In genomic region chr11:63521896-63522295, GRCh38 we compare ENCODE assay signal across 18 cellular contexts. TPM values are rescaled to one million over a fixed set of nuclear protein-coding genes. Genes with fewer than 3 reads are reported as not detected.
DNase-seq lines count a peak whose midpoint lies in the region; ATAC-seq and TF ChIP-seq lines count a peak whose summit lies in the region.
"Had no signal": no experiment of that assay in that cellular context is flagged by ENCODE, and none has a peak within 500 bp of the region (broad histone marks: within the 10 kb centered on the region; RNA-seq: fewer than 3 reads in every experiment).

No MANE protein-coding gene starts in this region.

- no peak overlapping the region for H3K4me2 ChIP-seq in mammary epithelial cell (ENCODE audit: insufficient read depth, low read depth, low read length)
- H3K4me2 ChIP-seq in hepatocyte: no peak overlapping the region
- H3K4me2 ChIP-seq: BLaER1 had no signal

- ATAC-seq in HG03196 (IDR thresholded peaks at IDR 0.05; ENCODE audit: unreplicated experiment): no peak

- in situ Hi-C loops in mammary epithelial cell (cut with MboI; ENCODE audit: low sequenced_read_pairs in 2 of 2): no loop called here

- H3K4me1 Mint-ChIP-seq in HFFc6 (ENCODE audit: low read depth): peaks cover 17% of the 10 kb centered on the region

- no peaks in the 10 kb centered on the region for H3K4me1 ChIP-seq in mammary epithelial cell (ENCODE audit: insufficient read depth, low read length)
- no peaks in the 10 kb centered on the region for H3K4me1 ChIP-seq in breast epithelium
- no peaks in the 10 kb centered on the region for H3K4me1 ChIP-seq in hepatocyte (ENCODE audit: insufficient read depth)

- no peak overlapping the region for H3K9ac ChIP-seq in mammary epithelial cell (ENCODE audit: insufficient read depth, low read length)
- H3K9ac ChIP-seq: BLaER1 had no signal

- H3K36me3 Mint-ChIP-seq in HFFc6 (ENCODE audit: low read depth): no peaks in the 10 kb centered on the region
- H3K36me3 Mint-ChIP-seq: CD4-positive, CD25-positive, alpha-beta regulatory T cell had no signal

- no peaks in the 10 kb centered on the region for H3K9me2 ChIP-seq in hepatocyte (replicated peaks; ENCODE audit: insufficient read depth)

- H3K79me2 ChIP-seq in mammary epithelial cell (ENCODE audit: insufficient read depth, low read length) (no peaks in the 10 kb centered on the region), hepatocyte (no peaks in the 10 kb centered on the region)

- H3K27me3 ChIP-seq in mammary epithelial cell (ENCODE audit: insufficient read depth, low read length): no peaks in the 10 kb centered on the region
- no peaks in the 10 kb centered on the region for H3K27me3 ChIP-seq in breast epithelium
- no peaks in the 10 kb centered on the region for H3K27me3 ChIP-seq in hepatocyte
- H3K27me3 ChIP-seq: BLaER1 had no signal

- BruUV-seq in mammary epithelial cell (replicated peaks; lab: Mats Ljungman, UMichigan): no TSS peak

- no peaks in the 10 kb centered on the region for H3K9me3 ChIP-seq in mammary epithelial cell (replicated peaks; ENCODE audit: insufficient read depth, low read length)
- peaks cover 5 to 6% of the 10 kb centered on the region in 2 donors for H3K9me3 ChIP-seq in breast epithelium
- H3K9me3 ChIP-seq in hepatocyte (ENCODE audit: low read depth): peaks cover 2% of the 10 kb centered on the region

- peak overlapping the region; percentile 2 for H2AFZ ChIP-seq in mammary epithelial cell (ENCODE audit: low read depth, low read length)
- H2AFZ ChIP-seq in hepatocyte: no peak overlapping the region

- no peak for TF ChIP-seq CTCF in mammary epithelial cell (conservative IDR thresholded peaks at IDR 0.05 in 1 of 2, IDR thresholded peaks at IDR 0.05 in 1 of 2; ENCODE audit: extremely low read depth in 1 of 2, insufficient read depth in 1 of 2, low read depth in 1 of 2, low read length in 2 of 2)
- TF ChIP-seq CTCF in breast epithelium (IDR thresholded peaks at IDR 0.05): no peak
- no peak for TF ChIP-seq CTCF in hepatocyte (IDR thresholded peaks at IDR 0.05; ENCODE audit: poor library complexity)
- no peak for TF ChIP-seq CTCF in HFFc6 (IDR thresholded peaks at IDR 0.05)

- CTCF ChIA-PET in mammary epithelial cell (lab: Charles Lee; ENCODE audit: low non-redundant PET): no interaction called here

- WGBS in mammary epithelial cell (ENCODE audit: low coverage, missing lambda C conversion rate): 56% methylated on average over 2 of the region's 2 CpGs
- 90% methylated on average over 2 of the region's 2 CpGs for WGBS in hepatocyte (ENCODE audit: low lambda C conversion rate, missing lambda C conversion rate)

- DNase-seq in mammary epithelial cell (no peak), breast epithelium (ENCODE audit: low spot score in 2 of 2) (no peak), amniotic epithelial cell (ENCODE audit: low read depth) (peak; percentile 63), hepatocyte (ENCODE audit: low spot score) (no peak), HFFc6 (no peak), pons (ENCODE audit: low spot score) (no peak), NCI-H345 treated with DMSO at 0.1 percent for 48 hours (lab: John Stamatoyannopoulos, UW; ENCODE audit: unreplicated experiment) (no peak)
- DNase-seq: 8988T; AML-193; CD4-positive, CD25-positive, alpha-beta regulatory T cell; DMS 273 treated with DMSO at 0.1 percent for 48 hours; GOT3 had no signal

- no peak overlapping the region for H3K27ac Mint-ChIP-seq in HFFc6

- no peak for TF ChIP-seq POLR2A in breast epithelium (IDR thresholded peaks at IDR 0.05)

- intact Hi-C loops in mammary epithelial cell (cut with micrococcal nuclease) (no loop called here), breast epithelium (cut with DNase I; ENCODE audit: low total_unique reads) (no loop called here)

- dilution Hi-C loops in mammary epithelial cell (cut with HindIII; ENCODE audit: low sequenced_read_pairs): loop anchor here (5.0 kb wide), 3 partner anchors 40 to 100 kb away; no protein-coding TSS in a partner anchor

- H3K27me3 Mint-ChIP-seq in HFFc6 (ENCODE audit: insufficient read depth): peaks cover 4% of the 10 kb centered on the region

- no peaks in the 10 kb centered on the region for H3K36me3 ChIP-seq in mammary epithelial cell (ENCODE audit: insufficient read depth, low read length)
- no peaks in the 10 kb centered on the region for H3K36me3 ChIP-seq in breast epithelium
- H3K36me3 ChIP-seq in hepatocyte (replicated peaks; ENCODE audit: insufficient read depth, low read depth): no peaks in the 10 kb centered on the region
- H3K36me3 ChIP-seq: BLaER1, HAP-1 had no signal

- H3K4me3 ChIP-seq in mammary epithelial cell (replicated peaks in 1 of 3; ENCODE audit: insufficient read depth in 1 of 3, low read depth in 2 of 3, low read length in 3 of 3): no peak overlapping the region
- H3K4me3 ChIP-seq in breast epithelium: no peak overlapping the region
- H3K4me3 ChIP-seq in hepatocyte: no peak overlapping the region
- H3K4me3 ChIP-seq: BLaER1, HAP-1 had no signal

- H3K27ac ChIP-seq in mammary epithelial cell (ENCODE audit: insufficient read depth, low read depth, low read length): no peak overlapping the region
- H3K27ac ChIP-seq in breast epithelium: no peak overlapping the region
- H3K27ac ChIP-seq in hepatocyte: peak overlapping the region; percentile 30
- H3K27ac ChIP-seq: BLaER1, HL-60 had no signal

- no peak overlapping the region for H3K4me3 Mint-ChIP-seq in HFFc6
- H3K4me3 Mint-ChIP-seq: CD4-positive, CD25-positive, alpha-beta regulatory T cell had no signal

- peaks cover 7% of the 10 kb centered on the region for H3K9me3 Mint-ChIP-seq in HFFc6

- H4K20me1 ChIP-seq in mammary epithelial cell (ENCODE audit: insufficient read depth, low read length) (no peaks in the 10 kb centered on the region), hepatocyte (ENCODE audit: insufficient read depth, poor library complexity, severe bottlenecking) (no peaks in the 10 kb centered on the region)
- H4K20me1 ChIP-seq: BLaER1 had no signal

RNA-seq across cellular contexts. Expression of gene PLAAT4, which starts 14.7 kb away (rescaled TPM):
- total RNA-seq in mammary epithelial cell (1 to 10 TPM in 1 of 2 donors, under 1 TPM in 1; 0.67 to 1.3 TPM), breast epithelium (10 to 100 TPM; 13.9 to 100.0 (median 95.3) TPM), hepatocyte (13.7 and 17.5 TPM in 2 replicates)
- polyA plus RNA-seq in mammary epithelial cell (3.5 TPM), hepatocyte (7.9 and 16.0 TPM in 2 replicates)
- polyA minus RNA-seq in mammary epithelial cell: not detected
- 1 to 10 TPM in 1 of 6 experiments, under 1 TPM in 4, not detected in 1; 0.43 to 1.9 (median 0.82) TPM for total RNA-seq in HFFc6 (2021; fragmentation: NEBNext Ultra II Directional; extraction: Animal tissue kit (Norgen Biotek cat#: 25700))
- total RNA-seq: G401 had no signal

RNA-seq across cellular contexts. Expression of gene LGALS12, which starts 16.0 kb away (rescaled TPM):
- total RNA-seq in mammary epithelial cell: not detected
- polyA plus RNA-seq in mammary epithelial cell: not detected
- not detected for polyA minus RNA-seq in mammary epithelial cell
- total RNA-seq in breast epithelium: 10 to 100 TPM in 2 of 3 donors, 1 to 10 TPM in 1; 6.6 to 82.6 (median 11.9) TPM
- not detected in 2 replicates for total RNA-seq in hepatocyte
- not detected in 2 replicates for polyA plus RNA-seq in hepatocyte
- total RNA-seq in HFFc6 (2021; fragmentation: NEBNext Ultra II Directional; extraction: Animal tissue kit (Norgen Biotek cat#: 25700)): not detected
- total RNA-seq: Daoy, G401 had no signal
- polyA plus RNA-seq: CD4-positive, CD25-positive, alpha-beta regulatory T cell had no signal

RNA-seq across cellular contexts. Expression of gene PLAAT5, which starts 30.9 kb away (rescaled TPM):
- under 1 TPM in 1 of 2 donors, not detected in 1; under 0.01 TPM for total RNA-seq in mammary epithelial cell
- not detected for polyA plus RNA-seq in mammary epithelial cell
- polyA minus RNA-seq in mammary epithelial cell: not detected
- 10 to 100 TPM in 2 of 3 donors, 1 to 10 TPM in 1; 9.8 to 61.9 (median 11.9) TPM for total RNA-seq in breast epithelium
- total RNA-seq in hepatocyte: 0.92 and 1.6 TPM in 2 replicates
- 0.18 and 0.95 TPM in 2 replicates for polyA plus RNA-seq in hepatocyte
- total RNA-seq in HFFc6 (2021; fragmentation: NEBNext Ultra II Directional; extraction: Animal tissue kit (Norgen Biotek cat#: 25700)): not detected
- total RNA-seq: Daoy, G401 had no signal
- polyA plus RNA-seq: CD4-positive, CD25-positive, alpha-beta regulatory T cell had no signal

RNA-seq across cellular contexts. Expression of gene PLAAT2, which starts 41.3 kb away (rescaled TPM):
- total RNA-seq in mammary epithelial cell: under 1 TPM in 1 of 2 donors, not detected in 1; 0.87 TPM
- polyA plus RNA-seq in mammary epithelial cell: 1.6 TPM
- not detected for polyA minus RNA-seq in mammary epithelial cell
- 1 to 10 TPM; 1.1 to 2.6 (median 2.0) TPM for total RNA-seq in breast epithelium
- total RNA-seq in hepatocyte: 0.77 and 1.2 TPM in 2 replicates
- 1.9 and 3.0 TPM in 2 replicates for polyA plus RNA-seq in hepatocyte
- not detected for total RNA-seq in HFFc6 (2021; fragmentation: NEBNext Ultra II Directional; extraction: Animal tissue kit (Norgen Biotek cat#: 25700))
- total RNA-seq: CD4-positive, CD25-positive, alpha-beta regulatory T cell; Daoy; G401 had no signal
